Comparison of ENCODE assay signal across 8 cellular contexts in genomic region chr1:41282679-41283317, GRCh38. TPM values are rescaled to one million over a fixed set of nuclear protein-coding genes. Genes with fewer than 3 reads are reported as not detected.
DNase-seq lines count a peak whose midpoint lies in the region; ATAC-seq and TF ChIP-seq lines count a peak whose summit lies in the region.

No MANE protein-coding gene starts in this region.

- no peaks in the 10 kb centered on the region for H3K4me1 Mint-ChIP-seq in activated T-cell treated with anti-CD3 and anti-CD28 coated beads, Interleukin-2, amount 50 U/mL, for 72 hours (ENCODE audit: low read depth)

- no peak for TF ChIP-seq POLR2A in spleen (IDR thresholded peaks at IDR 0.05)

- H3K36me3 Mint-ChIP-seq in activated T-cell treated with anti-CD3 and anti-CD28 coated beads, Interleukin-2, amount 50 U/mL, for 72 hours (ENCODE audit: insufficient read depth in 2 of 2): no peaks in the 10 kb centered on the region

- TF ChIP-seq CTCF in spleen (IDR thresholded peaks at IDR 0.05 in 8 of 11, conservative IDR thresholded peaks at IDR 0.05 in 3 of 11): peak; percentile 32 to 84 (median 78)

- DNase-seq in activated CD4-positive, alpha-beta T cell treated with anti-CD3 and anti-CD28 coated beads for 24 hours (ENCODE audit: low read depth in 2 of 2): peak; percentile 2 to 6
- no peak for DNase-seq in activated CD4-positive, alpha-beta T cell treated with anti-CD3 and anti-CD28 coated beads for 1 hour
- DNase-seq in NCI-H2227 treated with DMSO at 0.1 percent for 48 hours (lab: John Stamatoyannopoulos, UW) (peak; percentile 7), left ventricle myocardium superior (peak; percentile 51), spleen (no peak)
- DNase-seq in activated T-cell treated with anti-CD3 and anti-CD28 coated beads, Interleukin-2, amount 50 U/mL, for 72 hours: peak; percentile 37 to 41

- H3K4me3 Mint-ChIP-seq in activated T-cell treated with anti-CD3 and anti-CD28 coated beads, Interleukin-2, amount 50 U/mL, for 72 hours: no peak overlapping the region

- peaks cover 0 to 48% (median 12%) of the 10 kb centered on the region in 6 donors for H3K4me1 ChIP-seq in spleen

- H3K27me3 ChIP-seq in spleen (replicated peaks in 1 of 7): peaks cover 0 to 38% (median 0%) of the 10 kb centered on the region in 7 donors

- intact Hi-C loops in left ventricle myocardium superior (cut with micrococcal nuclease): no loop called here
- intact Hi-C loops in spleen (cut with DNase I; ENCODE audit: low total_unique reads): loop anchor here (5.0 kb wide), 1 partner anchor 135 kb away; no protein-coding TSS in a partner anchor

- H3K9me3 Mint-ChIP-seq in activated T-cell treated with anti-CD3 and anti-CD28 coated beads, Interleukin-2, amount 50 U/mL, for 72 hours: no peaks in the 10 kb centered on the region

- no peaks in the 10 kb centered on the region for H3K9me3 ChIP-seq in spleen

- H3K36me3 ChIP-seq in spleen: no peaks in the 10 kb centered on the region

- WGBS in spleen, 5 donors: 21 to 34% (median 32%) methylated on average over 9 of the region's 9 CpGs

- no peak overlapping the region for H3K27ac Mint-ChIP-seq in activated T-cell treated with anti-CD3 and anti-CD28 coated beads, Interleukin-2, amount 50 U/mL, for 72 hours

- peaks cover 43% of the 10 kb centered on the region for H3K27me3 Mint-ChIP-seq in activated T-cell treated with anti-CD3 and anti-CD28 coated beads, Interleukin-2, amount 50 U/mL, for 72 hours (ENCODE audit: low read depth)

- ATAC-seq in activated T-cell treated with anti-CD3 and anti-CD28 coated beads, Interleukin-2, amount 50 U/mL, for 72 hours (replicated peaks in 1 of 2): no peak
- ATAC-seq in left ventricle myocardium superior (peak; percentile 80), GM21576 (IDR thresholded peaks at IDR 0.05; ENCODE audit: unreplicated experiment) (no peak), HG02973 (IDR thresholded peaks at IDR 0.05; ENCODE audit: unreplicated experiment) (no peak)

- H3K27ac ChIP-seq in spleen: peak overlapping the region in 3 of 8 donors; percentile 27 to 62 (median 54)

- H3K4me3 ChIP-seq in spleen: no peak overlapping the region

RNA-seq across cellular contexts. Expression of gene SCMH1, which starts 40.7 kb away (rescaled TPM):
- total RNA-seq in activated T-cell treated with anti-CD3 and anti-CD28 coated beads, Interleukin-2, amount 50 U/mL, for 72 hours: 10 to 100 TPM; 28.5 to 28.8 TPM
- total RNA-seq in left ventricle myocardium superior (44.0 TPM), spleen (10 to 100 TPM; 25.0 to 40.5 (median 27.6) TPM)
- polyA plus RNA-seq in spleen: 10 to 100 TPM in 2 of 3 donors, 1 to 10 TPM in 1; 8.6 to 15.1 (median 10.4) TPM

Comparison
In these comparisons a context has a peak if more than half of its experiments do, and no peak if none do; other contexts are left out.
1. DNase-seq: peak in activated CD4-positive, alpha-beta T cell treated with anti-CD3 and anti-CD28 coated beads for 24 hours (2 of 2), NCI-H2227 treated with DMSO at 0.1 percent for 48 hours (single experiment), activated T-cell treated with anti-CD3 and anti-CD28 coated beads, Interleukin-2, amount 50 U/mL, for 72 hours (2 of 2) and left ventricle myocardium superior (single experiment); none in activated CD4-positive, alpha-beta T cell treated with anti-CD3 and anti-CD28 coated beads for 1 hour (single experiment) and spleen (single experiment).